In genomic region chr16:89334050-89334449, GRCh38 we compare ENCODE assay signal across 10 cellular contexts.
DNase-seq lines count a peak whose midpoint lies in the region; ATAC-seq and TF ChIP-seq lines count a peak whose summit lies in the region.
"Had no signal": no experiment of that assay in that cellular context is flagged by ENCODE, and none has a peak within 500 bp of the region (broad histone marks: within the 10 kb centered on the region; RNA-seq: fewer than 3 reads in every experiment).

No MANE protein-coding gene starts in this region.

- peaks cover 9% of the 10 kb centered on the region for H3K4me1 Mint-ChIP-seq in MCF 10A (ENCODE audit: insufficient read depth, unreplicated experiment)
- peaks cover 54% of the 10 kb centered on the region for H3K4me1 Mint-ChIP-seq in central memory CD8-positive, alpha-beta T cell

- no peaks in the 10 kb centered on the region for H3K9me3 Mint-ChIP-seq in MCF 10A (ENCODE audit: unreplicated experiment)
- H3K9me3 Mint-ChIP-seq in central memory CD8-positive, alpha-beta T cell: no peaks in the 10 kb centered on the region

- POLR2A ChIA-PET in MCF 10A (lab: Yijun Ruan, JAX): no interaction called here

- no peak overlapping the region for H3K4me3 Mint-ChIP-seq in MCF 10A (ENCODE audit: unreplicated experiment)
- peak overlapping the region; percentile 16 for H3K4me3 Mint-ChIP-seq in central memory CD8-positive, alpha-beta T cell

- no peaks in the 10 kb centered on the region for H3K36me3 ChIP-seq in breast epithelium
- H3K36me3 ChIP-seq in muscle layer of duodenum (ENCODE audit: control insufficient read depth in 1 of 2, insufficient read depth in 2 of 2, low read length in 2 of 2): no peaks in the 10 kb centered on the region
- H3K36me3 ChIP-seq in uterus: no peaks in the 10 kb centered on the region

- H3K27ac ChIP-seq in breast epithelium: peak overlapping the region in 1 of 2 donors; percentile 0
- H3K27ac ChIP-seq in muscle layer of duodenum (ENCODE audit: low read length): peak overlapping the region; percentile 20
- H3K27ac ChIP-seq in uterus: peak overlapping the region; percentile 43 to 57

- no peaks in the 10 kb centered on the region for H3K9me3 ChIP-seq in breast epithelium
- no peaks in the 10 kb centered on the region for H3K9me3 ChIP-seq in muscle layer of duodenum (ENCODE audit: control insufficient read depth in 1 of 2, low read length in 2 of 2)
- H3K9me3 ChIP-seq in uterus: no peaks in the 10 kb centered on the region

- BruUV-seq in MCF 10A (replicated peaks; lab: Mats Ljungman, UMichigan): no TSS peak

- H3K27me3 Mint-ChIP-seq in MCF 10A (ENCODE audit: insufficient read depth, unreplicated experiment): no peaks in the 10 kb centered on the region
- H3K27me3 Mint-ChIP-seq in central memory CD8-positive, alpha-beta T cell: no peaks in the 10 kb centered on the region

- CTCF ChIA-PET in MCF 10A (lab: Yijun Ruan, JAX): no interaction called here

- intact Hi-C loops in MCF 10A (cut with micrococcal nuclease): no loop called here
- intact Hi-C loops in breast epithelium (cut with DNase I; ENCODE audit: low total_unique reads): no loop called here
- intact Hi-C loops in uterus (cut with DNase I; ENCODE audit: low total_unique reads): no loop called here

- H3K27ac Mint-ChIP-seq in MCF 10A (ENCODE audit: low read depth, unreplicated experiment): peak overlapping the region; percentile 42
- H3K27ac Mint-ChIP-seq in central memory CD8-positive, alpha-beta T cell (ENCODE audit: low read depth): peak overlapping the region; percentile 76

- H3K27me3 ChIP-seq in breast epithelium (no peaks in the 10 kb centered on the region), muscle layer of duodenum (ENCODE audit: low read depth, low read length) (no peaks in the 10 kb centered on the region), uterus (no peaks in the 10 kb centered on the region)

- TF ChIP-seq POLR2A in breast epithelium (IDR thresholded peaks at IDR 0.05) (no peak), uterus (IDR thresholded peaks at IDR 0.05) (no peak)

- H3K4me1 ChIP-seq in breast epithelium (peaks cover 4 to 13% of the 10 kb centered on the region in 2 donors), muscle layer of duodenum (ENCODE audit: control insufficient read depth in 1 of 2, insufficient read depth in 2 of 2, low read length in 2 of 2) (peaks cover 13 to 44% of the 10 kb centered on the region in 2 donors), uterus (peaks cover 10 to 34% of the 10 kb centered on the region in 2 donors)

- no peak for ATAC-seq in central memory CD8-positive, alpha-beta T cell (replicated peaks; ENCODE audit: extremely low read depth, poor library complexity, severe bottlenecking)
- ATAC-seq in GM21381 (IDR thresholded peaks at IDR 0.05; ENCODE audit: unreplicated experiment): no peak

- H3K4me3 ChIP-seq in breast epithelium: peak overlapping the region in 1 of 3 donors; percentile 20
- no peak overlapping the region for H3K4me3 ChIP-seq in muscle layer of duodenum (ENCODE audit: low read depth in 1 of 2, low read length in 2 of 2)
- no peak overlapping the region for H3K4me3 ChIP-seq in uterus

- peaks cover 13% of the 10 kb centered on the region for H3K36me3 Mint-ChIP-seq in MCF 10A (ENCODE audit: insufficient read depth, unreplicated experiment)
- peaks cover 10% of the 10 kb centered on the region for H3K36me3 Mint-ChIP-seq in central memory CD8-positive, alpha-beta T cell (ENCODE audit: insufficient read depth)

- no peak for TF ChIP-seq CTCF in MCF 10A (IDR thresholded peaks at IDR 0.05; ENCODE audit: unreplicated experiment)
- no peak for TF ChIP-seq CTCF in breast epithelium (IDR thresholded peaks at IDR 0.05)
- no peak for TF ChIP-seq CTCF in uterus (IDR thresholded peaks at IDR 0.05)

- no peak for DNase-seq in MCF 10A (ENCODE audit: unreplicated experiment)
- DNase-seq in breast epithelium (ENCODE audit: low spot score in 2 of 2): no peak
- no peak for DNase-seq in central memory CD8-positive, alpha-beta T cell (ENCODE audit: low spot score in 2 of 2)
- DNase-seq in uterus: no peak
- DNase-seq in NCI-H146 treated with DMSO at 0.1 percent for 48 hours (lab: John Stamatoyannopoulos, UW; ENCODE audit: unreplicated experiment): no peak
- DNase-seq in activated CD4-positive, alpha-beta T cell treated with anti-CD3 and anti-CD28 coated beads for 4 hours: no peak
- DNase-seq: cortex of kidney, NCI-H526 treated with DMSO at 0.1 percent for 48 hours had no signal
